In the genomic region with DNA sequence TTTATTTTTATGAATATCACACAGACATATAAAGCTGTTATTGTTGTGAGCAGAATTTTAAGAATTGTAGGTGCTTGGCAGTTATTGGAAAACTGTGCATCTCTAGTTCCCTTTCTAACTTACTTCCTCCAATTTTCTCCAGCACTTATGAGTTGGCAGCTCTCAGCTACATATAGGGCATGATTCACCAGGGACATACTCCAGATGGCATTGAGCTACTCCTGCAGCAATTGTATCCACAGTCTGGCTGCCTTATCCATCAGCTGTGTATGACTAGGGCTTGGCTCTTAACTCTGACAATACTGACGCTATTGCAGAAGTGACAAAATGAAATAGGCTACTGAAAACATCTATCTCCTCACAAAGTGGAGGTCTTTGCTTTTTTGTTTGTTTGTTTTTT, we compare ENCODE assay signal across 23 cellular contexts.
DNase-seq lines count a peak whose midpoint lies in the region; ATAC-seq, FAIRE-seq and TF ChIP-seq lines count a peak whose summit lies in the region.
"Had no signal": no experiment of that assay in that cellular context is flagged by ENCODE, and none has a peak within 500 bp of the region (broad histone marks: within the 10 kb centered on the region; RNA-seq: fewer than 3 reads in every experiment).

No MANE protein-coding gene starts in this region.

- DNase-seq in BE2C (peak; percentile 65), GM23248 (peak; percentile 19), NCI-H1436 treated with DMSO at 0.1 percent for 48 hours (lab: John Stamatoyannopoulos, UW) (peak; percentile 52), endothelial cell of umbilical vein (ENCODE audit: low read depth, low spot score) (peak; percentile 24), heart left ventricle (no peak), RCC 7860 (ENCODE audit: low spot score) (no peak), GM23338 (ENCODE audit: low spot score) (no peak)
- DNase-seq: activated CD4-positive, alpha-beta memory T cell treated with anti-CD3 and anti-CD28 coated beads, Interleukin-2, amount 10 ng/mL, durations not matched to agents 7 days and 5 days; activated T-cell treated with anti-CD3 and anti-CD28 coated beads, Interleukin-2, amount 50 U/mL, for 48 hours; COR-L47; dorsolateral prefrontal cortex; GF-D8; IMR-90; NCI-H1417 treated with DMSO at 0.1 percent for 48 hours; NCI-H774; pancreas; RPMI8226; stimulated activated CD4-positive, alpha-beta T cell treated with anti-CD3 and anti-CD28 coated beads, Interleukin-4, amount 100 ng/mL, for 24 hours; WERI-Rb-1 had no signal

- TF ChIP-seq CTCF in BE2C (IDR thresholded peaks at IDR 0.05; ENCODE audit: low read depth, low read length): peak; percentile 3; the same call in 1 of the 2 replicates
- no peak for TF ChIP-seq CTCF in endothelial cell of umbilical vein (IDR thresholded peaks at IDR 0.05; ENCODE audit: extremely low read depth in 1 of 2, insufficient read depth in 1 of 2, low read depth in 1 of 2, low read length in 2 of 2)
- TF ChIP-seq CTCF in heart left ventricle (IDR thresholded peaks at IDR 0.05): no peak
- no peak for TF ChIP-seq CTCF in GM23338 (conservative IDR thresholded peaks at IDR 0.05; ENCODE audit: low read depth in 2 of 2)

- H3K4me2 ChIP-seq in GM23248 (ENCODE audit: unreplicated experiment) (no peak overlapping the region), endothelial cell of umbilical vein (ENCODE audit: insufficient read depth, low read length) (no peak overlapping the region), GM23338 (no peak overlapping the region)

- no peaks in the 10 kb centered on the region; the same call in 2 of the 3 replicates for H3K4me1 Mint-ChIP-seq in GM23338
- H3K4me1 Mint-ChIP-seq: activated CD4-positive, alpha-beta memory T cell treated with anti-CD3 and anti-CD28 coated beads, Interleukin-2, amount 10 ng/mL, durations not matched to agents 7 days and 5 days had no signal

- H3K9me3 Mint-ChIP-seq in GM23338: no peaks in the 10 kb centered on the region
- H3K9me3 Mint-ChIP-seq: activated CD4-positive, alpha-beta memory T cell treated with anti-CD3 and anti-CD28 coated beads, Interleukin-2, amount 10 ng/mL, durations not matched to agents 7 days and 5 days had no signal

- H3K27ac Mint-ChIP-seq in GM23338: no peak overlapping the region
- H3K27ac Mint-ChIP-seq: activated CD4-positive, alpha-beta memory T cell treated with anti-CD3 and anti-CD28 coated beads, Interleukin-2, amount 10 ng/mL, durations not matched to agents 7 days and 5 days had no signal

- H3K36me3 ChIP-seq in BE2C: no peaks in the 10 kb centered on the region
- H3K36me3 ChIP-seq in GM23248 (ENCODE audit: low read depth): no peaks in the 10 kb centered on the region
- H3K36me3 ChIP-seq in endothelial cell of umbilical vein (ENCODE audit: control insufficient read depth in 2 of 2, extremely low read depth in 1 of 2, insufficient read depth in 2 of 2, low read length in 2 of 2): no peaks in the 10 kb centered on the region
- no peaks in the 10 kb centered on the region for H3K36me3 ChIP-seq in heart left ventricle
- no peaks in the 10 kb centered on the region for H3K36me3 ChIP-seq in GM23338 (ENCODE audit: insufficient read depth)
- H3K36me3 ChIP-seq: esophagus muscularis mucosa, pancreas, WERI-Rb-1 had no signal

- no peak overlapping the region for H3K4me3 Mint-ChIP-seq in GM23338
- H3K4me3 Mint-ChIP-seq: activated CD4-positive, alpha-beta memory T cell treated with anti-CD3 and anti-CD28 coated beads, Interleukin-2, amount 10 ng/mL, durations not matched to agents 7 days and 5 days had no signal

- TF ChIP-seq POLR2A in endothelial cell of umbilical vein (IDR thresholded peaks at IDR 0.05; ENCODE audit: low read depth, low read length) (no peak), heart left ventricle (IDR thresholded peaks at IDR 0.05) (no peak)

- intact Hi-C loops in endothelial cell of umbilical vein (cut with micrococcal nuclease): no loop called here
- intact Hi-C loops in heart left ventricle (cut with DNase I): no loop called here

- no peaks in the 10 kb centered on the region for H3K27me3 Mint-ChIP-seq in GM23338 (ENCODE audit: insufficient read depth, low read depth, poor library complexity)
- H3K27me3 Mint-ChIP-seq: activated CD4-positive, alpha-beta memory T cell treated with anti-CD3 and anti-CD28 coated beads, Interleukin-2, amount 10 ng/mL, durations not matched to agents 7 days and 5 days had no signal

- ATAC-seq in heart left ventricle (no peak), GM23338 (no peak)
- ATAC-seq: pancreas had no signal

- H3K9me2 ChIP-seq in GM23248 (ENCODE audit: insufficient read depth) (no peaks in the 10 kb centered on the region), GM23338 (ENCODE audit: insufficient read depth) (no peaks in the 10 kb centered on the region)

- in situ Hi-C loops in GM23248 (cut with MboI): no loop called here

- FAIRE-seq in endothelial cell of umbilical vein (lab: Jason Lieb, UNC) (no peak), RCC 7860 (lab: Jason Lieb, UNC) (no peak)
- FAIRE-seq: GM12892, islet of Langerhans, pancreas had no signal

- no peak overlapping the region for H3K9ac ChIP-seq in GM23248
- no peak overlapping the region for H3K9ac ChIP-seq in endothelial cell of umbilical vein (replicated peaks; ENCODE audit: extremely low read depth, insufficient read depth, low read length)

- no TSS peak for BruUV-seq in endothelial cell of umbilical vein (replicated peaks; lab: Mats Ljungman, UMichigan)

- H3K79me2 ChIP-seq in GM23248 (ENCODE audit: insufficient read depth) (no peaks in the 10 kb centered on the region), endothelial cell of umbilical vein (ENCODE audit: control insufficient read depth, insufficient read depth, low read length) (no peaks in the 10 kb centered on the region), GM23338 (replicated peaks; ENCODE audit: insufficient read depth) (no peaks in the 10 kb centered on the region)

- no peak overlapping the region for H2AFZ ChIP-seq in GM23248
- no peak overlapping the region for H2AFZ ChIP-seq in endothelial cell of umbilical vein (ENCODE audit: low read depth, low read length)
- no peak overlapping the region for H2AFZ ChIP-seq in GM23338

- H3K4me3 ChIP-seq in BE2C (ENCODE audit: low read depth, low read length) (no peak overlapping the region), GM23248 (no peak overlapping the region), endothelial cell of umbilical vein (replicated peaks in 1 of 3; ENCODE audit: insufficient read depth in 1 of 3, low read depth in 1 of 3, low read length in 3 of 3) (no peak overlapping the region), heart left ventricle (no peak overlapping the region), GM23338 (no peak overlapping the region)
- H3K4me3 ChIP-seq: dorsolateral prefrontal cortex, esophagus muscularis mucosa, pancreas, skin epidermis had no signal

- H4K20me1 ChIP-seq in GM23248 (ENCODE audit: insufficient read depth) (no peaks in the 10 kb centered on the region), endothelial cell of umbilical vein (replicated peaks; ENCODE audit: control insufficient read depth, extremely low read depth, insufficient read depth, low read length) (no peaks in the 10 kb centered on the region), GM23338 (replicated peaks; ENCODE audit: insufficient read depth) (no peaks in the 10 kb centered on the region)

- H3K27ac ChIP-seq in GM23248: no peak overlapping the region
- H3K27ac ChIP-seq in endothelial cell of umbilical vein (ENCODE audit: insufficient read depth, low read depth, low read length): no peak overlapping the region
- H3K27ac ChIP-seq in heart left ventricle: no peak overlapping the region
- no peak overlapping the region for H3K27ac ChIP-seq in GM23338 (ENCODE audit: low read depth)
- H3K27ac ChIP-seq: dorsolateral prefrontal cortex, esophagus muscularis mucosa, pancreas, skin epidermis, WERI-Rb-1 had no signal

- H3K27me3 ChIP-seq in BE2C (no peaks in the 10 kb centered on the region), GM23248 (replicated peaks; ENCODE audit: insufficient read depth) (0 out of 2 replicates have a peak, but pooled peaks cover 4% of the 10 kb centered on the region), endothelial cell of umbilical vein (ENCODE audit: control insufficient read depth in 2 of 2, insufficient read depth in 2 of 2, low read length in 2 of 2) (no peaks in the 10 kb centered on the region), heart left ventricle (no peaks in the 10 kb centered on the region), GM23338 (ENCODE audit: insufficient read depth) (no peaks in the 10 kb centered on the region)
- H3K27me3 ChIP-seq: dorsolateral prefrontal cortex, esophagus muscularis mucosa had no signal

- POLR2A ChIA-PET in endothelial cell of umbilical vein (lab: Charles Lee): no interaction called here

- WGBS in GM23248 (ENCODE audit: low coverage in 1 of 2, low lambda C conversion rate in 2 of 2, missing lambda C conversion rate in 2 of 2), 2 experiments: 0% methylated on average over 1 of the region's 1 CpG
- 50 to 71% (median 55%) methylated on average over 1 of the region's 1 CpG for WGBS in heart left ventricle, 4 donors

- H3K9me1 ChIP-seq in endothelial cell of umbilical vein (replicated peaks; ENCODE audit: control insufficient read depth, extremely low read depth, insufficient read depth, low read length): no peaks in the 10 kb centered on the region

- CTCF ChIA-PET in endothelial cell of umbilical vein (lab: Charles Lee): interaction anchor here (1.0 to 1.4 kb wide), 4 partner anchors 8 to 652 kb away, joined by 3 to 5 read pairs (median 3); no protein-coding TSS in a partner anchor

- no peaks in the 10 kb centered on the region for H3F3A ChIP-seq in GM23248 (ENCODE audit: insufficient read depth)
- no peaks in the 10 kb centered on the region for H3F3A ChIP-seq in GM23338 (replicated peaks; ENCODE audit: low read depth)

- H3K4me1 ChIP-seq in BE2C (peaks cover 9% of the 10 kb centered on the region), GM23248 (ENCODE audit: insufficient read depth) (no peaks in the 10 kb centered on the region), endothelial cell of umbilical vein (ENCODE audit: control insufficient read depth, extremely low read depth, insufficient read depth, low read length) (peaks cover 6% of the 10 kb centered on the region), heart left ventricle (no peaks in the 10 kb centered on the region), GM23338 (ENCODE audit: insufficient read depth) (no peaks in the 10 kb centered on the region)
- H3K4me1 ChIP-seq: esophagus muscularis mucosa, pancreas had no signal

- dilution Hi-C loops in endothelial cell of umbilical vein (cut with MboI; ENCODE audit: extremely low pct_ligation_motif_present, low sequenced_read_pairs): no loop called here

- H3K9me3 ChIP-seq in BE2C (no peaks in the 10 kb centered on the region), GM23248 (ENCODE audit: low read depth) (no peaks in the 10 kb centered on the region), endothelial cell of umbilical vein (replicated peaks; ENCODE audit: control insufficient read depth, insufficient read depth, low read length) (no peaks in the 10 kb centered on the region), heart left ventricle (no peaks in the 10 kb centered on the region)
- H3K9me3 ChIP-seq: esophagus muscularis mucosa, pancreas had no signal

- H3K36me3 Mint-ChIP-seq in GM23338 (ENCODE audit: low read depth): no peaks in the 10 kb centered on the region

TF ChIP-seq in endothelial cell of umbilical vein, 7 proteins besides CTCF, POLR2A, EP300 and RAD21 (continues in another document):
- no peak for TF ChIP-seq JUN (IDR thresholded peaks at IDR 0.05; ENCODE audit: borderline replicate concordance, insufficient read depth, insufficient read length, low read depth)

Comparison
In these comparisons a context has a peak if more than half of its experiments do, and no peak if none do; other contexts are left out.
1. DNase-seq: peak in BE2C (single experiment), GM23248 (single experiment), NCI-H1436 treated with DMSO at 0.1 percent for 48 hours (single experiment) and endothelial cell of umbilical vein (single experiment); none in heart left ventricle (0 of 5), RCC 7860 (single experiment) and GM23338 (single experiment).